In genomic region chr5:35202319-35203111, GRCh38 we compare ENCODE assay signal across 8 cellular contexts. TPM values are rescaled to one million over a fixed set of nuclear protein-coding genes. Genes with fewer than 3 reads are reported as not detected.
DNase-seq lines count a peak whose midpoint lies in the region; ATAC-seq, FAIRE-seq and TF ChIP-seq lines count a peak whose summit lies in the region.

No MANE protein-coding gene starts in this region.

- peaks cover 21% of the 10 kb centered on the region for H3K27me3 ChIP-seq in RWPE2 (ENCODE audit: insufficient read depth, poor library complexity, severe bottlenecking)
- no peaks in the 10 kb centered on the region for H3K27me3 ChIP-seq in lung (ENCODE audit: control insufficient read depth, insufficient read depth)

- H3K9me3 ChIP-seq in RWPE2 (ENCODE audit: severe bottlenecking) (no peaks in the 10 kb centered on the region), lung (ENCODE audit: control insufficient read depth in 2 of 2, insufficient read depth in 1 of 2, low read length in 1 of 2) (no peaks in the 10 kb centered on the region)

- H3K9me3 Mint-ChIP-seq in chondrocyte (ENCODE audit: low read depth) = no peaks in the 10 kb centered on the region

- DNase-seq in Ammon's horn (ENCODE audit: low spot score) = peak; percentile 39
- DNase-seq in RWPE2 (ENCODE audit: low spot score) = no peak
- no peak for DNase-seq in chondrocyte (ENCODE audit: low spot score)
- peak; percentile 56 for DNase-seq in lung (ENCODE audit: low spot score)
- DNase-seq in urothelium cell line (ENCODE audit: low spot score) = peak; percentile 52

- H3K36me3 Mint-ChIP-seq in chondrocyte (ENCODE audit: low read depth) = no peaks in the 10 kb centered on the region

- H3K36me3 ChIP-seq in RWPE2 (ENCODE audit: low read depth) (no peaks in the 10 kb centered on the region), lung (ENCODE audit: control insufficient read depth in 2 of 2, insufficient read depth in 2 of 2, low read length in 2 of 2) (no peaks in the 10 kb centered on the region)

- WGBS in lung, 2 donors = 60 to 62% methylated on average over 5 of the region's 5 CpGs

- H3K27ac ChIP-seq in RWPE2 (ENCODE audit: poor library complexity, severe bottlenecking) (no peak overlapping the region), lung (ENCODE audit: low read depth in 1 of 2, low read length in 1 of 2) (no peak overlapping the region)

- FAIRE-seq in urothelium cell line (lab: Jason Lieb, UNC) = peak; percentile 63

- ATAC-seq in GM18502 (IDR thresholded peaks at IDR 0.05; ENCODE audit: poor library complexity, unreplicated experiment) (peak; percentile 89), HG03378 (IDR thresholded peaks at IDR 0.05; ENCODE audit: unreplicated experiment) (peak; percentile 87), RWPE2 (ENCODE audit: low read depth) (peak; percentile 64; the same call in 2 of the 3 replicates), lung (ENCODE audit: insufficient read depth, low FRiP score) (no peak), HG03457 (IDR thresholded peaks at IDR 0.05; ENCODE audit: unreplicated experiment) (no peak)

- H3K4me1 ChIP-seq in RWPE2 (ENCODE audit: insufficient read depth, poor library complexity, severe bottlenecking) = no peaks in the 10 kb centered on the region
- H3K4me1 ChIP-seq in lung (ENCODE audit: control insufficient read depth in 2 of 2, insufficient read depth in 2 of 2, low read length in 2 of 2) = peaks cover 0 to 9% of the 10 kb centered on the region in 2 donors

- H3K4me3 ChIP-seq in RWPE2 (ENCODE audit: severe bottlenecking) (no peak overlapping the region), lung (no peak overlapping the region)

- peaks cover 9% of the 10 kb centered on the region for H3K4me1 Mint-ChIP-seq in chondrocyte (ENCODE audit: low read depth)

- no peak overlapping the region for H3K4me3 Mint-ChIP-seq in chondrocyte (ENCODE audit: unreplicated experiment)

- H3K27ac Mint-ChIP-seq in chondrocyte (ENCODE audit: unreplicated experiment) = no peak overlapping the region

- TF ChIP-seq CTCF in RWPE2 (IDR thresholded peaks at IDR 0.05; ENCODE audit: poor library complexity, severe bottlenecking) (peak; percentile 54), chondrocyte (IDR thresholded peaks at IDR 0.05) (peak; percentile 75), lung (IDR thresholded peaks at IDR 0.05; ENCODE audit: control extremely low read depth, extremely low read depth) (peak; percentile 19)

- peaks cover 45% of the 10 kb centered on the region for H3K27me3 Mint-ChIP-seq in chondrocyte (ENCODE audit: low read depth)

RNA-seq across cellular contexts. Expression of gene PRLR, which starts 27.8 kb away (rescaled TPM):
- total RNA-seq in chondrocyte (0.05 to 0.19 TPM in 2 of 3 replicates, not detected in the other), lung (1 to 10 TPM; 1.4 to 3.4 TPM)
- under 1 TPM; 0.02 to 0.11 TPM for polyA plus RNA-seq in lung

Comparison
In these comparisons a context has a peak if more than half of its experiments do, and no peak if none do; other contexts are left out.
1. DNase-seq: peak in Ammon's horn (single experiment), lung (single experiment) and urothelium cell line (single experiment); none in RWPE2 (single experiment) and chondrocyte (single experiment).
2. ATAC-seq: peak in GM18502 (single experiment), HG03378 (single experiment) and RWPE2 (single experiment); none in lung (single experiment) and HG03457 (single experiment).
3. CTCF ChIP-seq: peak in every context shown above with its lines; median percentile 75 in chondrocyte; 54 in RWPE2; 19 in lung.